Comparison of ENCODE assay signal across 15 cellular contexts in genomic region chr20:3915691-3916090, GRCh38. TPM values are rescaled to one million over a fixed set of nuclear protein-coding genes. Genes with fewer than 3 reads are reported as not detected.
A peak's percentile ranks its signal among the peaks of the same experiment; 100 is the strongest.
DNase-seq lines count a peak whose midpoint lies in the region; ATAC-seq and TF ChIP-seq lines count a peak whose summit lies in the region.
"Had no signal": no experiment of that assay in that cellular context is flagged by ENCODE, and none has a peak within 500 bp of the region (broad histone marks: within the 10 kb centered on the region; RNA-seq: fewer than 3 reads in every experiment).

No MANE protein-coding gene starts in this region.

- H3K4me1 ChIP-seq in cardiac muscle cell (ENCODE audit: low read depth) (peaks cover 7% of the 10 kb centered on the region), endodermal cell (ENCODE audit: control insufficient read depth, insufficient read depth, low read length) (no peaks in the 10 kb centered on the region)

- H3K27me3 Mint-ChIP-seq in activated T-helper 17 cell treated with anti-CD3 and anti-CD28 coated beads, Interleukin-2, amount 50 U/mL, for 72 hours, result no peaks in the 10 kb centered on the region
- H3K27me3 Mint-ChIP-seq in endodermal cell (ENCODE audit: insufficient read depth), result no peaks in the 10 kb centered on the region

- no peak for ATAC-seq in left ventricle myocardium superior
- peak; percentile 67 for ATAC-seq in activated T-helper 17 cell treated with anti-CD3 and anti-CD28 coated beads, Interleukin-2, amount 50 U/mL, for 72 hours (replicated peaks)
- no peak for ATAC-seq in GM18870 (IDR thresholded peaks at IDR 0.05; ENCODE audit: unreplicated experiment)

- H3K4me3 Mint-ChIP-seq in activated T-helper 17 cell treated with anti-CD3 and anti-CD28 coated beads, Interleukin-2, amount 50 U/mL, for 72 hours, result peak overlapping the region; percentile 53
- H3K4me3 Mint-ChIP-seq in endodermal cell, result no peak overlapping the region

- DNase-seq in cardiac muscle cell (ENCODE audit: low read depth in 1 of 2, low spot score in 1 of 2), result no peak
- DNase-seq in left ventricle myocardium superior, result no peak
- DNase-seq in endodermal cell, result no peak
- no peak for DNase-seq in GM13977 (ENCODE audit: low spot score)
- no peak for DNase-seq in hepatic stellate cell (ENCODE audit: low spot score)
- DNase-seq: COR-L47, Karpas-422, NCI-H1105 treated with DMSO at 0.1 percent for 48 hours, NCI-H1930, NCI-H2171, NCI-H774, PC-9 had no signal

- H3K9ac ChIP-seq in endodermal cell (ENCODE audit: extremely low read depth, low read length, poor library complexity, severe bottlenecking), result no peak overlapping the region

- peak overlapping the region; percentile 83 for H3K27ac Mint-ChIP-seq in activated T-helper 17 cell treated with anti-CD3 and anti-CD28 coated beads, Interleukin-2, amount 50 U/mL, for 72 hours
- peak overlapping the region; percentile 72 for H3K27ac Mint-ChIP-seq in endodermal cell

- 84% methylated on average over 2 of the region's 2 CpGs; no CpG with 5 or more reads in 1 of the 2 experiments for WGBS in endodermal cell (ENCODE audit: insufficient coverage in 1 of 2, insufficient read length in 1 of 2), 2 experiments

- in situ Hi-C loops in GM13977 (cut with MboI; ENCODE audit: low pct_unique_long_range_greater_than_20kb, low sequenced_read_pairs, unreplicated experiment), result no loop called here

- H3K4me3 ChIP-seq in cardiac muscle cell (no peak overlapping the region), endodermal cell (ENCODE audit: low read length) (no peak overlapping the region)
- H3K4me3 ChIP-seq: HAP-1, PC-9 had no signal

- H3K36me3 ChIP-seq in cardiac muscle cell (peaks cover 23% of the 10 kb centered on the region), endodermal cell (ENCODE audit: control insufficient read depth, insufficient read depth, low read length) (peaks cover 89% of the 10 kb centered on the region)

- TF ChIP-seq CTCF in cardiac muscle cell (IDR thresholded peaks at IDR 0.05; ENCODE audit: low read depth, low read length) (no peak), endodermal cell (conservative IDR thresholded peaks at IDR 0.05) (no peak), GM13977 (IDR thresholded peaks at IDR 0.05; ENCODE audit: extremely low read depth, insufficient read depth, missing control alignments) (no peak)

- H3K27ac ChIP-seq in cardiac muscle cell, result peak overlapping the region; percentile 29
- no peak overlapping the region for H3K27ac ChIP-seq in endodermal cell (ENCODE audit: low read depth, low read length)
- H3K27ac ChIP-seq: PC-9 had no signal

- peaks cover 98% of the 10 kb centered on the region for H3K36me3 Mint-ChIP-seq in activated T-helper 17 cell treated with anti-CD3 and anti-CD28 coated beads, Interleukin-2, amount 50 U/mL, for 72 hours (ENCODE audit: low read depth)
- H3K36me3 Mint-ChIP-seq in endodermal cell (ENCODE audit: low read depth), result peaks cover 78% of the 10 kb centered on the region

- no peaks in the 10 kb centered on the region for H3K9me3 ChIP-seq in cardiac muscle cell (ENCODE audit: low read depth)
- no peaks in the 10 kb centered on the region for H3K9me3 ChIP-seq in endodermal cell (ENCODE audit: control insufficient read depth, low read length)
- H3K9me3 ChIP-seq: HAP-1 had no signal

- no peaks in the 10 kb centered on the region for H3K9me3 Mint-ChIP-seq in activated T-helper 17 cell treated with anti-CD3 and anti-CD28 coated beads, Interleukin-2, amount 50 U/mL, for 72 hours
- H3K9me3 Mint-ChIP-seq in endodermal cell, result no peaks in the 10 kb centered on the region

- intact Hi-C loops in left ventricle myocardium superior (cut with micrococcal nuclease), result no loop called here

- no peaks in the 10 kb centered on the region for H3K27me3 ChIP-seq in cardiac muscle cell
- no peaks in the 10 kb centered on the region for H3K27me3 ChIP-seq in endodermal cell (ENCODE audit: control insufficient read depth, insufficient read depth, low read length, poor library complexity, severe bottlenecking)

- peaks cover 33% of the 10 kb centered on the region for H3K4me1 Mint-ChIP-seq in activated T-helper 17 cell treated with anti-CD3 and anti-CD28 coated beads, Interleukin-2, amount 50 U/mL, for 72 hours
- H3K4me1 Mint-ChIP-seq in endodermal cell, result no peaks in the 10 kb centered on the region

RNA-seq across cellular contexts. Expression of gene PANK2, which starts 26.5 kb away (rescaled TPM):
- total RNA-seq in cardiac muscle cell, result 29.2 and 33.4 TPM in 2 replicates
- polyA plus RNA-seq in cardiac muscle cell, result 21.0 and 24.1 TPM in 2 replicates
- total RNA-seq in left ventricle myocardium superior, result 17.4 TPM
- total RNA-seq in activated T-helper 17 cell treated with anti-CD3 and anti-CD28 coated beads, Interleukin-2, amount 50 U/mL, for 72 hours, result 10 to 100 TPM; 61.1 to 64.3 TPM
- total RNA-seq in endodermal cell, result 10 to 100 TPM; 57.6 to 66.5 TPM
- polyA plus RNA-seq in endodermal cell (2013, experiment 1 of 2), result 37.8 TPM
- polyA plus RNA-seq in endodermal cell (2013, experiment 2 of 2), result 35.1 TPM
